Comparison of ENCODE assay signal across 1 cellular context in genomic region chr4:159410076-159410777, GRCh38.
TF ChIP-seq lines count a peak whose summit lies in the region.

No MANE protein-coding gene starts in this region.

TF ChIP-seq in HCT116, 20 proteins besides CTCF, POLR2A, EP300 and RAD21 (continued from another document):
- TF ChIP-seq, protein P1, sequence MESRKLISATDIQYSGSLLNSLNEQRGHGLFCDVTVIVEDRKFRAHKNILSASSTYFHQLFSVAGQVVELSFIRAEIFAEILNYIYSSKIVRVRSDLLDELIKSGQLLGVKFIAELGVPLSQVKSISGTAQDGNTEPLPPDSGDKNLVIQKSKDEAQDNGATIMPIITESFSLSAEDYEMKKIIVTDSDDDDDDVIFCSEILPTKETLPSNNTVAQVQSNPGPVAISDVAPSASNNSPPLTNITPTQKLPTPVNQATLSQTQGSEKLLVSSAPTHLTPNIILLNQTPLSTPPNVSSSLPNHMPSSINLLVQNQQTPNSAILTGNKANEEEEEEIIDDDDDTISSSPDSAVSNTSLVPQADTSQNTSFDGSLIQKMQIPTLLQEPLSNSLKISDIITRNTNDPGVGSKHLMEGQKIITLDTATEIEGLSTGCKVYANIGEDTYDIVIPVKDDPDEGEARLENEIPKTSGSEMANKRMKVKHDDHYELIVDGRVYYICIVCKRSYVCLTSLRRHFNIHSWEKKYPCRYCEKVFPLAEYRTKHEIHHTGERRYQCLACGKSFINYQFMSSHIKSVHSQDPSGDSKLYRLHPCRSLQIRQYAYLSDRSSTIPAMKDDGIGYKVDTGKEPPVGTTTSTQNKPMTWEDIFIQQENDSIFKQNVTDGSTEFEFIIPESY (IDR thresholded peaks at IDR 0.05; ENCODE audit: extremely low read depth, insufficient replicate concordance, low read length) = no peak
- TF ChIP-seq TCF7L2 (IDR thresholded peaks at IDR 0.05; ENCODE audit: borderline replicate concordance, extremely low read depth, insufficient read depth, insufficient read length) (no peak), ZNF274 (IDR thresholded peaks at IDR 0.05; ENCODE audit: low read depth, low read length) (no peak), SIN3A (IDR thresholded peaks at IDR 0.05; ENCODE audit: low read depth) (no peak), SRF (IDR thresholded peaks at IDR 0.05; ENCODE audit: low read depth) (no peak), MAX (IDR thresholded peaks at IDR 0.05) (no peak)
TF ChIP-seq in HCT116: peak in this region for 5.
